13 cellular contexts compared by ENCODE assay signal in genomic region chr3:16449369-16449768, GRCh38.
DNase-seq lines count a peak whose midpoint lies in the region; ATAC-seq and TF ChIP-seq lines count a peak whose summit lies in the region.
"Had no signal": no experiment of that assay in that cellular context is flagged by ENCODE, and none has a peak within 500 bp of the region (broad histone marks: within the 10 kb centered on the region; RNA-seq: fewer than 3 reads in every experiment).

No MANE protein-coding gene starts in this region.

- no peak overlapping the region for H3K4me3 ChIP-seq in thoracic aorta

- no peak for TF ChIP-seq CTCF in thoracic aorta (IDR thresholded peaks at IDR 0.05)

- peaks cover 74% of the 10 kb centered on the region for H3K4me1 Mint-ChIP-seq in activated T-cell treated with anti-CD3 and anti-CD28 coated beads, Interleukin-2, amount 50 U/mL, for 24 hours (ENCODE audit: low read depth)
- H3K4me1 Mint-ChIP-seq in immature natural killer cell, result peaks cover 50 to 98% of the 10 kb centered on the region in 2 donors

- H3K27ac ChIP-seq in angular gyrus (ENCODE audit: low read depth, low read length), result peak overlapping the region; percentile 58
- H3K27ac ChIP-seq in thoracic aorta, result peak overlapping the region; percentile 74

- no peaks in the 10 kb centered on the region for H3K9me3 ChIP-seq in thoracic aorta

- H3K27me3 ChIP-seq in thoracic aorta (replicated peaks; ENCODE audit: insufficient read depth), result no peaks in the 10 kb centered on the region

- no peak overlapping the region for H3K4me3 Mint-ChIP-seq in activated T-cell treated with anti-CD3 and anti-CD28 coated beads, Interleukin-2, amount 50 U/mL, for 24 hours
- H3K4me3 Mint-ChIP-seq in immature natural killer cell, result no peak overlapping the region
- H3K4me3 Mint-ChIP-seq: activated CD4-positive, alpha-beta memory T cell treated with anti-CD3 and anti-CD28 coated beads, Interleukin-2, amount 10 ng/mL, durations not matched to agents 7 days and 5 days; activated T-helper 17 cell treated with anti-CD3 and anti-CD28 coated beads, Interleukin-2, amount 50 U/mL, for 72 hours had no signal

- peak overlapping the region; percentile 35 for H3K27ac Mint-ChIP-seq in activated T-cell treated with anti-CD3 and anti-CD28 coated beads, Interleukin-2, amount 50 U/mL, for 24 hours
- peak overlapping the region in 4 of 6 donors; percentile 26 to 70 (median 46) for H3K27ac Mint-ChIP-seq in immature natural killer cell
- H3K27ac Mint-ChIP-seq: activated CD4-positive, alpha-beta memory T cell treated with anti-CD3 and anti-CD28 coated beads, Interleukin-2, amount 10 ng/mL, durations not matched to agents 7 days and 5 days; IgD-negative memory B cell had no signal

- H3K36me3 Mint-ChIP-seq in activated T-cell treated with anti-CD3 and anti-CD28 coated beads, Interleukin-2, amount 50 U/mL, for 24 hours (ENCODE audit: low read depth), result peaks cover 83% of the 10 kb centered on the region
- H3K36me3 Mint-ChIP-seq in immature natural killer cell, result peaks cover 0 to 22% (median 6%) of the 10 kb centered on the region in 3 donors

- no peaks in the 10 kb centered on the region for H3K36me3 ChIP-seq in thoracic aorta

- DNase-seq in activated T-cell treated with anti-CD3 and anti-CD28 coated beads, Interleukin-2, amount 50 U/mL, for 24 hours, result no peak
- no peak for DNase-seq in activated T-cell treated with anti-CD3 and anti-CD28 coated beads for 4 hours
- DNase-seq in immature natural killer cell, result no peak
- DNase-seq in thoracic aorta (ENCODE audit: low spot score), result no peak
- no peak for DNase-seq in NCI-H2081 treated with DMSO at 0.1 percent for 48 hours (lab: John Stamatoyannopoulos, UW)
- no peak for DNase-seq in OCI-M2 (lab: John Stamatoyannopoulos, UW; ENCODE audit: unreplicated experiment)
- no peak for DNase-seq in middle frontal gyrus (ENCODE audit: extremely low spot score, low spot score)
- DNase-seq: activated CD4-positive, alpha-beta memory T cell treated with anti-CD3 and anti-CD28 coated beads, Interleukin-2, amount 10 ng/mL, durations not matched to agents 7 days and 5 days; DMS79 treated with DMSO at 0.1 percent for 48 hours; NCI-H526 treated with DMSO at 0.1 percent for 48 hours had no signal

- no peak for ATAC-seq in thoracic aorta (ENCODE audit: insufficient number of reproducible peaks, low FRiP score, low read depth)

- H3K9me3 Mint-ChIP-seq in activated T-cell treated with anti-CD3 and anti-CD28 coated beads, Interleukin-2, amount 50 U/mL, for 24 hours, result no peaks in the 10 kb centered on the region
- H3K9me3 Mint-ChIP-seq in immature natural killer cell, result no peaks in the 10 kb centered on the region
- H3K9me3 Mint-ChIP-seq: activated CD4-positive, alpha-beta memory T cell treated with anti-CD3 and anti-CD28 coated beads, Interleukin-2, amount 10 ng/mL, durations not matched to agents 7 days and 5 days; activated T-helper 17 cell treated with anti-CD3 and anti-CD28 coated beads, Interleukin-2, amount 50 U/mL, for 72 hours; IgD-negative memory B cell had no signal

- peaks cover 26 to 54% of the 10 kb centered on the region in 2 donors for H3K4me1 ChIP-seq in thoracic aorta (ENCODE audit: control insufficient read depth in 1 of 2, low read depth in 2 of 2)

- no peaks in the 10 kb centered on the region for H3K27me3 Mint-ChIP-seq in activated T-cell treated with anti-CD3 and anti-CD28 coated beads, Interleukin-2, amount 50 U/mL, for 24 hours
- H3K27me3 Mint-ChIP-seq in immature natural killer cell (ENCODE audit: low read depth in 3 of 3), result peaks cover 0 to 6% (median 0%) of the 10 kb centered on the region in 3 donors
- H3K27me3 Mint-ChIP-seq: activated CD4-positive, alpha-beta memory T cell treated with anti-CD3 and anti-CD28 coated beads, Interleukin-2, amount 10 ng/mL, durations not matched to agents 7 days and 5 days; activated T-helper 17 cell treated with anti-CD3 and anti-CD28 coated beads, Interleukin-2, amount 50 U/mL, for 72 hours had no signal
